19 cellular contexts compared by ENCODE assay signal in the genomic region with DNA sequence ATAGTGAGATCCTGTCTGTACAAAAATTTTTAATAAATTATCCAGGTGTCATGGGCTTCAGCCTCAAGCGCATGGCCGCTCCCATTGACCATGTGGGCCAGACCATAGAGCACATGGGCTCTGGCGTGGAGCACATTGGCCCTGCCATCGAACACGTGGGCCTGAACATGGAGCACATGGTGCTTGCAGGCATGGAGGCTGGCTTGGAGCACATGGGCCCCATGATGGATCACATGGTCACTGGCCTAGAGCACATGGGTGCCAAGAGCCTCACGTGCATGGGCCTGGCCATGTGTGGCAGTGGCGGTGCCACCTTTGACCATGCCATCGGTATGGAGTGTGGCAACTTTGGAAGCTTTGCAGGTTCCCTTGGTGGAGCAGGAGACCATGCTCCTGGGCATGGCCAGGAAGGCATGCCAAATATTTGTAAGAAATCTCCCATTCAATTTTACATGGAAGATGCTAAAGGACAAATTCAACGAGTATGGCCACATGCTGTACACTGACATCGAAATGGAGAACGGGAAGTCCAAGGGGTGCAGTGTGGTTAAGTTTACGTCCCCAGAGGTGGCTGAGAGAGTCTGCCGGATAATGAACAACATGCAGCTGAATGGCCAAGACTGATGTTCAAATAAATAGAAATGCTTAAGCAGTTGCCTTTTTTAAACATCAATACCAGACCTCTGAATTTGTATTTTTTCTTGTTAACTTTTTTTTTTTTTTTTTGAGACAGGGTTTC.
"Had no signal": no experiment of that assay in that cellular context is flagged by ENCODE, and none has a peak within 500 bp of the region (broad histone marks: within the 10 kb centered on the region; RNA-seq: fewer than 3 reads in every experiment).

No MANE protein-coding gene starts in this region.

- H3K27me3 ChIP-seq: dorsolateral prefrontal cortex, transverse colon had no signal

- H3K27ac Mint-ChIP-seq: activated CD4-positive, alpha-beta memory T cell treated with anti-CD3 and anti-CD28 coated beads, Interleukin-2, amount 10 ng/mL, durations not matched to agents 7 days and 5 days; activated naive CD4-positive, alpha-beta T cell treated with anti-CD3 and anti-CD28 coated beads for 36 hours; brain; nephron; stimulated activated naive CD8-positive, alpha-beta T cell treated with anti-CD3 and anti-CD28 coated beads, Interleukin-15, Interleukin-2, amounts not matched to agents 100 ng/mL and 50 ng/mL, for 24 hours had no signal

- H3K27ac ChIP-seq: dorsolateral prefrontal cortex, transverse colon had no signal

- DNase-seq: activated CD4-positive, alpha-beta memory T cell treated with anti-CD3 and anti-CD28 coated beads, Interleukin-2, amount 10 ng/mL, durations not matched to agents 7 days and 5 days; activated CD4-positive, alpha-beta T cell treated with anti-CD3 and anti-CD28 coated beads for 4 hours; activated naive CD4-positive, alpha-beta T cell treated with anti-CD3 and anti-CD28 coated beads for 36 hours; activated T-cell treated with anti-CD3 and anti-CD28 coated beads, Interleukin-2, amount 50 U/mL, for 4 hours; caudate nucleus; dorsolateral prefrontal cortex; erythroblast; midbrain; occipital lobe; retina; stimulated activated CD4-positive, alpha-beta T cell treated with anti-CD3 and anti-CD28 coated beads, Interleukin-2, amount 100 ng/mL, for 24 hours; transverse colon had no signal

- H3K27me3 Mint-ChIP-seq: stimulated activated naive CD8-positive, alpha-beta T cell treated with anti-CD3 and anti-CD28 coated beads, Interleukin-15, Interleukin-2, amounts not matched to agents 100 ng/mL and 50 ng/mL, for 24 hours had no signal

- FAIRE-seq: frontal cortex, keratinocyte had no signal

- H3K4me3 Mint-ChIP-seq: activated CD4-positive, alpha-beta memory T cell treated with anti-CD3 and anti-CD28 coated beads, Interleukin-2, amount 10 ng/mL, durations not matched to agents 7 days and 5 days; activated naive CD4-positive, alpha-beta T cell treated with anti-CD3 and anti-CD28 coated beads for 36 hours; activated T-cell treated with anti-CD3 and anti-CD28 coated beads, Interleukin-2, amount 50 U/mL, for 4 hours; brain; nephron; stimulated activated naive CD8-positive, alpha-beta T cell treated with anti-CD3 and anti-CD28 coated beads, Interleukin-15, Interleukin-2, amounts not matched to agents 100 ng/mL and 50 ng/mL, for 24 hours had no signal

- ATAC-seq: activated T-cell treated with anti-CD3 and anti-CD28 coated beads, Interleukin-2, amount 50 U/mL, for 4 hours; left lobe of liver had no signal

- H3K9me3 ChIP-seq: transverse colon had no signal

- H3K36me3 ChIP-seq: transverse colon had no signal

- H3K36me3 Mint-ChIP-seq: brain had no signal

- H3K4me3 ChIP-seq: dorsolateral prefrontal cortex, lung, transverse colon had no signal

- H3K9me3 Mint-ChIP-seq: activated CD4-positive, alpha-beta memory T cell treated with anti-CD3 and anti-CD28 coated beads, Interleukin-2, amount 10 ng/mL, durations not matched to agents 7 days and 5 days; activated naive CD4-positive, alpha-beta T cell treated with anti-CD3 and anti-CD28 coated beads for 36 hours; activated T-cell treated with anti-CD3 and anti-CD28 coated beads, Interleukin-2, amount 50 U/mL, for 4 hours; nephron; stimulated activated naive CD8-positive, alpha-beta T cell treated with anti-CD3 and anti-CD28 coated beads, Interleukin-15, Interleukin-2, amounts not matched to agents 100 ng/mL and 50 ng/mL, for 24 hours had no signal
